ENCODE assay signal across 12 cellular contexts in the genomic region with DNA sequence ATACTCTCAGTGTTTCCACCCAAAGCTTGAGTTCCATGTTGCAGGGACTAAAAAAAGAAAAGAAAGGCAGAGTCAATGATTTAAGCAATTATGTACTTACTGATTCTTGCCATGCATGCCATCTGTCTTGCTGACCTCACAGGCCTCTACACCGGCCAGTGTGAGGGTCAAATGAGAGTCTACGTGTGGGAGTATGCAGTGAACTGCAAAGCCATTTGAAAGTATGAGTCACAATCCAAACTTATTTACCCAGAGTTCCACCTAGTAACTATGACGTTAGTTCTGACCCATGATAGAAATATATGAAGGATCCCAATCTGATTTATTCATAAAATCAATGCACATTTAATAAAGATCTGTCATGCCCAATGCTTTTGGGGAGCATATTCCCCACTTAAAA. TPM values are rescaled to one million over a fixed set of nuclear protein-coding genes. Genes with fewer than 3 reads are reported as not detected.
DNase-seq lines count a peak whose midpoint lies in the region; ATAC-seq and TF ChIP-seq lines count a peak whose summit lies in the region.
"Had no signal": no experiment of that assay in that cellular context is flagged by ENCODE, and none has a peak within 500 bp of the region (broad histone marks: within the 10 kb centered on the region; RNA-seq: fewer than 3 reads in every experiment).

No MANE protein-coding gene starts in this region.

- H2AFZ ChIP-seq in SK-N-SH (ENCODE audit: low read depth) = no peak overlapping the region

- no peak for DNase-seq in SK-N-SH
- DNase-seq in retinal pigment epithelial cell (ENCODE audit: low read depth) = peak; percentile 53
- no peak for DNase-seq in HAP-1 (ENCODE audit: low spot score in 2 of 2)
- DNase-seq: activated CD8-positive, alpha-beta memory T cell treated with anti-CD3 and anti-CD28 coated beads, Interleukin-2, amount 50 U/mL, for 4 hours; cerebellar nuclear complex; NCI-H1694 treated with DMSO at 0.1 percent for 48 hours; T-helper 1 cell had no signal

- H4K20me1 ChIP-seq in SK-N-SH (ENCODE audit: insufficient read depth) = no peaks in the 10 kb centered on the region

- H3K4me2 ChIP-seq in SK-N-SH = no peak overlapping the region

- H3K4me1 ChIP-seq in SK-N-SH (ENCODE audit: control insufficient read depth in 1 of 2, insufficient read depth in 2 of 2, low read depth in 1 of 2, low read length in 1 of 2) (no peaks in the 10 kb centered on the region; a peak in 1 of 4 replicates), HAP-1 (no peaks in the 10 kb centered on the region)

- no peak for TF ChIP-seq RAD21 in SK-N-SH (IDR thresholded peaks at IDR 0.05; ENCODE audit: low read length)

- WGBS in SK-N-SH (ENCODE audit: low lambda C conversion rate) = 2% methylated on average over 3 of the region's 3 CpGs

- H3K4me3 ChIP-seq in SK-N-SH (ENCODE audit: low read depth in 2 of 2, low read length in 1 of 2) (no peak overlapping the region), retinal pigment epithelial cell (ENCODE audit: low read length) (no peak overlapping the region), HAP-1 (no peak overlapping the region)

- CTCF ChIA-PET in SK-N-SH (lab: Yijun Ruan, JAX) = no interaction called here

- TF ChIP-seq CTCF in SK-N-SH (IDR thresholded peaks at IDR 0.05) = no peak
- no peak for TF ChIP-seq CTCF in retinal pigment epithelial cell (conservative IDR thresholded peaks at IDR 0.05; ENCODE audit: low read depth, low read length)

- in situ Hi-C loops in HAP-1 (cut with MboI; ENCODE audit: low sequenced_read_pairs) = no loop called here

- H3K27me3 ChIP-seq in SK-N-SH (ENCODE audit: insufficient read depth) (no peaks in the 10 kb centered on the region; the same call in 1 of the 2 replicates), HAP-1 (ENCODE audit: low read depth) (no peaks in the 10 kb centered on the region)
- H3K27me3 ChIP-seq: neutrophil had no signal

- TF ChIP-seq EP300 in SK-N-SH (IDR thresholded peaks at IDR 0.05; ENCODE audit: borderline replicate concordance in 1 of 2, low read depth in 1 of 2, low read length in 1 of 2) = no peak

- no peaks in the 10 kb centered on the region for H3K79me2 ChIP-seq in SK-N-SH (ENCODE audit: insufficient read depth)

- no peaks in the 10 kb centered on the region for H3K36me3 ChIP-seq in SK-N-SH (replicated peaks in 1 of 2; ENCODE audit: control insufficient read depth in 1 of 2, insufficient read depth in 2 of 2, low read length in 1 of 2)
- no peaks in the 10 kb centered on the region for H3K36me3 ChIP-seq in HAP-1 (replicated peaks)
- H3K36me3 ChIP-seq: neutrophil had no signal

- peak; percentile 60 for ATAC-seq in GM18520 (IDR thresholded peaks at IDR 0.05; ENCODE audit: unreplicated experiment)
- ATAC-seq in HG03025 (IDR thresholded peaks at IDR 0.05; ENCODE audit: low FRiP score, unreplicated experiment) = peak; percentile 73
- no peak for ATAC-seq in HG02840 (IDR thresholded peaks at IDR 0.05; ENCODE audit: low FRiP score, unreplicated experiment)
- ATAC-seq in GM21423 (IDR thresholded peaks at IDR 0.05; ENCODE audit: unreplicated experiment) = no peak

- H3K27ac ChIP-seq in SK-N-SH (ENCODE audit: low read depth in 2 of 2, low read length in 1 of 2) = peak overlapping the region in 1 of 2 experiments; percentile 7; a peak in 1 of 4 replicates
- H3K27ac ChIP-seq: neutrophil had no signal

- no peaks in the 10 kb centered on the region for H3K9me2 ChIP-seq in SK-N-SH

- no peaks in the 10 kb centered on the region for H3F3A ChIP-seq in SK-N-SH (replicated peaks; ENCODE audit: insufficient read depth)

- H3K9me3 ChIP-seq in SK-N-SH (no peaks in the 10 kb centered on the region), HAP-1 (no peaks in the 10 kb centered on the region)
- H3K9me3 ChIP-seq: neutrophil had no signal

- H3K9ac ChIP-seq in SK-N-SH = no peak overlapping the region

- POLR2A ChIA-PET in SK-N-SH (lab: Yijun Ruan, JAX) = no interaction called here

TF ChIP-seq in SK-N-SH, 30 proteins besides CTCF, POLR2A, EP300 and RAD21:
- no peak for TF ChIP-seq FOSL2 (IDR thresholded peaks at IDR 0.05; ENCODE audit: borderline replicate concordance, low read depth)
- TF ChIP-seq, protein P1, sequence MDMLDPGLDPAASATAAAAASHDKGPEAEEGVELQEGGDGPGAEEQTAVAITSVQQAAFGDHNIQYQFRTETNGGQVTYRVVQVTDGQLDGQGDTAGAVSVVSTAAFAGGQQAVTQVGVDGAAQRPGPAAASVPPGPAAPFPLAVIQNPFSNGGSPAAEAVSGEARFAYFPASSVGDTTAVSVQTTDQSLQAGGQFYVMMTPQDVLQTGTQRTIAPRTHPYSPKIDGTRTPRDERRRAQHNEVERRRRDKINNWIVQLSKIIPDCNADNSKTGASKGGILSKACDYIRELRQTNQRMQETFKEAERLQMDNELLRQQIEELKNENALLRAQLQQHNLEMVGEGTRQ (IDR thresholded peaks at IDR 0.05; ENCODE audit: borderline replicate concordance, low read depth, low read length) = no peak
- TF ChIP-seq RFX5 (IDR thresholded peaks at IDR 0.05; ENCODE audit: low read length) = peak; percentile 91
- no peak for TF ChIP-seq ELF1 (IDR thresholded peaks at IDR 0.05)

RNA-seq across cellular contexts. Expression of gene PDE1C, which starts 26.5 kb away (rescaled TPM):
- polyA plus RNA-seq in SK-N-SH (2012; rRNA removed) = 4.6 and 7.3 TPM in 2 replicates
- 5.3 and 6.3 TPM in 2 replicates for polyA plus RNA-seq in SK-N-SH (2012; cell fraction: cytosol; rRNA removed)
- polyA plus RNA-seq in SK-N-SH (2012; cell fraction: nucleus; rRNA removed) = 13.8 and 19.1 TPM in 2 replicates

Comparison
In these comparisons a context has a peak if more than half of its experiments do, and no peak if none do; other contexts are left out.
1. ATAC-seq: peak in GM18520 (single experiment) and HG03025 (single experiment); none in HG02840 (single experiment) and GM21423 (single experiment).